Comparison of ENCODE assay signal across 8 cellular contexts in the genomic region with DNA sequence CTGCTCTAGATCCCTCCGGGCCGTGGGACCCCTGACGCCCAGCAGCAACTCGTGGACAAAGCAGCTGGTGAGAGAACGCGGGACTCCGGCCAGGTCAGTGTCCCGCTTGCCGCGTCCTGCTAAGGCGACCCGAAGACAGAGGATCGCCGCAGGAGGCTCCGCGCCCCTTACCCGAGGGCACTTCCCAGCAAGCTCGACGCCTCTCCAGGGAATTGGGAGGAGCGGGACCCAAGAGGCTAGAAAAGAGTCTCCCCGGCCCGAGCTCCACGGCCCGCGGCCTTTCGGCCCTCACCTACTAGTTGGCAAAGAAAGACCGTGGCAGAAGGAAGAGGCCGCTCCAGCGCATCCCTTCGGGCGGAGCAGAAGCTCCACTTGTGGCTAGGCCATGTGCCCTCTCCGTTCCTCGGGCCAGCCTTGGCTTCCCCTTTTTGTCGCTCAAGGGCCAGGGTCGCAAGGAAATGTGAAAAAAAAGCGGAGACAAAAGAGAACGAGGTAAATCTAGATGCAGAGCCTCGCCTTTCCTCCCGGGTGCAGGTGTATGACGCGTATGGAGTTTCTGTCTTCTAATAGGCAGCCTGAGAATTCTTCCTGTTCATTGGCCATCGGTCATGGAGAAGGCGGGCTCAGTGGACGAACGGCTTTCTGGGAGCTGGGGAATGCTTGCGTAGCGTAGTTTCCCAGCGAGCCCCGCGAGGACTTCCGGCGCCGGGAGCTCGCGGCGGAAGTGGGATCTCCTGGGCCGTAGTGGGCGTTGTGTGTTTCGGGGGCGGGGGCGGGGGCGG. TPM values are rescaled to one million over a fixed set of nuclear protein-coding genes. Genes with fewer than 3 reads are reported as not detected.
A peak's percentile ranks its signal among the peaks of the same experiment; 100 is the strongest.
DNase-seq lines count a peak whose midpoint lies in the region; ATAC-seq and TF ChIP-seq lines count a peak whose summit lies in the region.

A gene with protein sequence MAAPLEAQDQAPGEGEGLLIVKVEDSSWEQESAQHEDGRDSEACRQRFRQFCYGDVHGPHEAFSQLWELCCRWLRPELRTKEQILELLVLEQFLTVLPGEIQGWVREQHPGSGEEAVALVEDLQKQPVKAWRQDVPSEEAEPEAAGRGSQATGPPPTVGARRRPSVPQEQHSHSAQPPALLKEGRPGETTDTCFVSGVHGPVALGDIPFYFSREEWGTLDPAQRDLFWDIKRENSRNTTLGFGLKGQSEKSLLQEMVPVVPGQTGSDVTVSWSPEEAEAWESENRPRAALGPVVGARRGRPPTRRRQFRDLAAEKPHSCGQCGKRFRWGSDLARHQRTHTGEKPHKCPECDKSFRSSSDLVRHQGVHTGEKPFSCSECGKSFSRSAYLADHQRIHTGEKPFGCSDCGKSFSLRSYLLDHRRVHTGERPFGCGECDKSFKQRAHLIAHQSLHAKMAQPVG (plus strand): TSS at position 692 of the 782 bp plus-strand sequence. CDS start 2,252 bp downstream, outside the sequence.

- TF ChIP-seq POLR2A in tibial nerve (IDR thresholded peaks at IDR 0.05): peak; percentile 73 to 89

- H3K27me3 ChIP-seq in cardiac muscle cell: no peaks in the 10 kb centered on the region
- no peaks in the 10 kb centered on the region for H3K27me3 ChIP-seq in parathyroid adenoma (ENCODE audit: control insufficient read depth, insufficient read depth, low read length)
- no peaks in the 10 kb centered on the region for H3K27me3 ChIP-seq in tibial nerve

- H2AFZ ChIP-seq in parathyroid adenoma: peak within 1 kb of the TSS; percentile 96

- H3K4me2 ChIP-seq in parathyroid adenoma (ENCODE audit: low read length): peak within 1 kb of the TSS; percentile 99

- peak within 1 kb of the TSS; percentile 95 for H3K9ac ChIP-seq in parathyroid adenoma

- H3K27ac ChIP-seq in cardiac muscle cell (peak within 1 kb of the TSS; percentile 93), parathyroid adenoma (peak within 1 kb of the TSS; percentile 96), tibial nerve (peak within 1 kb of the TSS; percentile 84 to 97 (median 95))

- H3K4me1 ChIP-seq in cardiac muscle cell (ENCODE audit: low read depth) (peaks cover 2% of the 10 kb centered on the region), parathyroid adenoma (peaks cover 4% of the 10 kb centered on the region), tibial nerve (peaks cover 0 to 51% (median 13%) of the 10 kb centered on the region in 4 donors)

- 0% methylated on average over 39 to 45 of the region's 62 CpGs for WGBS in tibial nerve, 2 donors

- H3K79me2 ChIP-seq in parathyroid adenoma: peaks cover 19% of the 10 kb centered on the region

- no peak for TF ChIP-seq CTCF in GM12865 (IDR thresholded peaks at IDR 0.05; ENCODE audit: insufficient read depth, low read depth, low read length, missing control alignments)
- TF ChIP-seq CTCF in cardiac muscle cell (IDR thresholded peaks at IDR 0.05; ENCODE audit: low read depth, low read length): no peak
- no peak for TF ChIP-seq CTCF in parathyroid adenoma (IDR thresholded peaks at IDR 0.05)
- TF ChIP-seq CTCF in tibial nerve (IDR thresholded peaks at IDR 0.05): peak in 2 of 5 experiments; percentile 32 to 34

- peak; percentile 94 for ATAC-seq in HG02763 (IDR thresholded peaks at IDR 0.05; ENCODE audit: unreplicated experiment)

- H3K4me3 ChIP-seq in GM12865 (ENCODE audit: low read depth, low read length) (peak within 1 kb of the TSS; percentile 81), cardiac muscle cell (peak within 1 kb of the TSS; percentile 88), parathyroid adenoma (ENCODE audit: low read depth, low read length) (peak within 1 kb of the TSS; percentile 100), tibial nerve (peak within 1 kb of the TSS; percentile 84 to 96 (median 90))

- DNase-seq in GM12865 (ENCODE audit: low read depth): peak; percentile 99
- DNase-seq in NCI-H1417 treated with DMSO at 0.1 percent for 48 hours (lab: John Stamatoyannopoulos, UW): peak; percentile 81
- peak; percentile 82 to 94 for DNase-seq in SW 1271 (lab: John Stamatoyannopoulos, UW)
- peak; percentile 82 for DNase-seq in activated naive CD8-positive, alpha-beta T cell treated with anti-CD3 and anti-CD28 coated beads, Interleukin-2, amount 50 U/mL, for 16 hours (ENCODE audit: low read depth, low spot score)
- DNase-seq in cardiac muscle cell (ENCODE audit: low read depth in 1 of 2, low spot score in 1 of 2): peak; percentile 98 to 99
- DNase-seq in tibial nerve (ENCODE audit: low spot score in 2 of 2): peak; percentile 91 to 93

- peak; percentile 81 to 96 for TF ChIP-seq EP300 in tibial nerve (IDR thresholded peaks at IDR 0.05)

- no peaks in the 10 kb centered on the region for H3K36me3 ChIP-seq in cardiac muscle cell
- H3K36me3 ChIP-seq in parathyroid adenoma (ENCODE audit: control insufficient read depth, insufficient read depth, low read length): no peaks in the 10 kb centered on the region
- peaks cover 0 to 43% (median 0%) of the 10 kb centered on the region in 3 donors for H3K36me3 ChIP-seq in tibial nerve

- H3K9me3 ChIP-seq in cardiac muscle cell (ENCODE audit: low read depth) (no peaks in the 10 kb centered on the region), parathyroid adenoma (ENCODE audit: control insufficient read depth, low read length) (no peaks in the 10 kb centered on the region), tibial nerve (no peaks in the 10 kb centered on the region)

RNA-seq across cellular contexts. Expression of the gene that starts here (rescaled TPM):
- total RNA-seq in cardiac muscle cell: 7.5 and 8.4 TPM in 2 replicates
- 10.1 and 13.6 TPM in 2 replicates for polyA plus RNA-seq in cardiac muscle cell
- 10 to 100 TPM in 1 of 4 donors, 1 to 10 TPM in 3; 7.7 to 17.1 (median 8.9) TPM for total RNA-seq in tibial nerve

Comparison
In these comparisons a context has a peak if more than half of its experiments do, and no peak if none do; other contexts are left out.
1. Peak in every context shown above with its lines: DNase-seq, ATAC-seq, H3K4me3 ChIP-seq and H3K27ac ChIP-seq.